11 cellular contexts compared by ENCODE assay signal in the genomic region with DNA sequence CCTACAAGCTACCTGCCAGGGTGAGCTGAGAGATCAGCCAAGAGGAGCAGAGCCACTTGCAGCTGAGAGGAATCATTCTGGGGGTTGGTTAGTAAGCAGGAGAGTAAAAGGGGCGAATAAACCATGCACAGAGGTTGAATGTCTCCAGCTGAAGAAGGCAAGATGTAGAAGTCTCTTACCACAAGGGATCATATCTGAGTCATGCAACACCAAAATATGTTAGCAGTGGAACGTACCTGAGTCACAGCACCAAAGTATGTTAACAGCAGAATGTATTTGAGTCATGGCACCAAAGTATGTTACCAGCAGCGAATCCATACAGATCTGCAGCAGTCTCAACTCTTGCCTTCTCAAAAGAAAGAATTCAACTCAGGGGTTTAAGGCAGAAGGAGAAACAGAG. TPM values are rescaled to one million over a fixed set of nuclear protein-coding genes. Genes with fewer than 3 reads are reported as not detected.
A peak's percentile ranks its signal among the peaks of the same experiment; 100 is the strongest.
DNase-seq lines count a peak whose midpoint lies in the region; ATAC-seq, FAIRE-seq and TF ChIP-seq lines count a peak whose summit lies in the region.
"Had no signal": no experiment of that assay in that cellular context is flagged by ENCODE, and none has a peak within 500 bp of the region (broad histone marks: within the 10 kb centered on the region; RNA-seq: fewer than 3 reads in every experiment).

No MANE protein-coding gene starts in this region.

- H3K4me3 ChIP-seq in HFF-Myc (replicated peaks; ENCODE audit: low read depth, low read length) (no peak overlapping the region), right lobe of liver (no peak overlapping the region)
- no peak overlapping the region for H3K4me3 ChIP-seq in CD8-positive, alpha-beta memory T cell (ENCODE audit: low read length)

- TF ChIP-seq CTCF in HFF-Myc (IDR thresholded peaks at IDR 0.05; ENCODE audit: low read depth, low read length, missing control alignments) (no peak), right lobe of liver (IDR thresholded peaks at IDR 0.05) (no peak)

- no peak for TF ChIP-seq POLR2A in right lobe of liver (IDR thresholded peaks at IDR 0.05)

- peaks cover 12 to 28% (median 20%) of the 10 kb centered on the region in 5 donors for H3K9me3 Mint-ChIP-seq in CD8-positive, alpha-beta memory T cell

- no peaks in the 10 kb centered on the region for H3K4me1 Mint-ChIP-seq in CD8-positive, alpha-beta memory T cell

- H3K4me3 Mint-ChIP-seq in CD8-positive, alpha-beta memory T cell, result no peak overlapping the region

- H3K4me1 ChIP-seq in right lobe of liver, result no peaks in the 10 kb centered on the region
- H3K4me1 ChIP-seq in CD8-positive, alpha-beta memory T cell (ENCODE audit: insufficient read depth, low read length), result no peaks in the 10 kb centered on the region

- CTCF ChIA-PET in CD8-positive, alpha-beta memory T cell (lab: Charles Lee), result no interaction called here

- H3K36me3 ChIP-seq in right lobe of liver, result no peaks in the 10 kb centered on the region
- no peaks in the 10 kb centered on the region for H3K36me3 ChIP-seq in CD8-positive, alpha-beta memory T cell (ENCODE audit: insufficient read depth, low read length)

- no peak overlapping the region for H3K27ac ChIP-seq in right lobe of liver
- H3K27ac ChIP-seq in CD8-positive, alpha-beta memory T cell (ENCODE audit: low read depth, low read length), result no peak overlapping the region

- POLR2A ChIA-PET in CD8-positive, alpha-beta memory T cell (lab: Charles Lee), result no interaction called here

- peaks cover 0 to 9% (median 0%) of the 10 kb centered on the region in 3 donors for H3K36me3 Mint-ChIP-seq in CD8-positive, alpha-beta memory T cell

- peaks cover 5% of the 10 kb centered on the region in 2 donors for H3K27me3 Mint-ChIP-seq in CD8-positive, alpha-beta memory T cell

- no peak overlapping the region for H3K27ac Mint-ChIP-seq in CD8-positive, alpha-beta memory T cell

- DNase-seq in GM04504 (ENCODE audit: low read depth), result peak; percentile 80
- DNase-seq in HFF-Myc (ENCODE audit: extremely low read depth, low read depth), result peak; percentile 87
- peak; percentile 28 for DNase-seq in RCC 7860 (ENCODE audit: low spot score)
- DNase-seq in kidney tubule cell (ENCODE audit: low spot score), result peak; percentile 93
- no peak for DNase-seq in DMS 273 treated with DMSO at 0.1 percent for 48 hours (lab: John Stamatoyannopoulos, UW)
- DNase-seq in right lobe of liver, result no peak
- no peak for DNase-seq in CD8-positive, alpha-beta memory T cell
- DNase-seq: effector memory CD4-positive, alpha-beta T cell had no signal

- no peaks in the 10 kb centered on the region for H3K9me3 ChIP-seq in right lobe of liver
- H3K9me3 ChIP-seq in CD8-positive, alpha-beta memory T cell (ENCODE audit: low read length), result no peaks in the 10 kb centered on the region

- no peak for FAIRE-seq in RCC 7860 (lab: Jason Lieb, UNC)
- FAIRE-seq: TTC549 had no signal

- ATAC-seq in HG02970 (IDR thresholded peaks at IDR 0.05; ENCODE audit: low FRiP score, unreplicated experiment) (no peak), right lobe of liver (no peak)

- intact Hi-C loops in right lobe of liver (cut with DNase I), result no loop called here

- WGBS in right lobe of liver (ENCODE audit: insufficient coverage, low coverage, low lambda C conversion rate, missing lambda C conversion rate), result 83% methylated on average over 3 of the region's 3 CpGs

- no peaks in the 10 kb centered on the region for H3K27me3 ChIP-seq in right lobe of liver
- H3K27me3 ChIP-seq in CD8-positive, alpha-beta memory T cell (ENCODE audit: insufficient read depth, low read length, poor library complexity, severe bottlenecking), result no peaks in the 10 kb centered on the region

RNA-seq across cellular contexts. Expression of a gene that starts 29.9 kb away (rescaled TPM):
- not detected for total RNA-seq in right lobe of liver
- total RNA-seq in CD8-positive, alpha-beta memory T cell, result not detected
- not detected for polyA plus RNA-seq in CD8-positive, alpha-beta memory T cell
- polyA plus RNA-seq: neural cell had no signal

Comparison
In these comparisons a context has a peak if more than half of its experiments do, and no peak if none do; other contexts are left out.
1. DNase-seq: peak in GM04504 (single experiment), HFF-Myc (single experiment), RCC 7860 (single experiment) and kidney tubule cell (single experiment); none in DMS 273 treated with DMSO at 0.1 percent for 48 hours (single experiment), right lobe of liver (0 of 3) and CD8-positive, alpha-beta memory T cell (0 of 5).